Comparison of ENCODE assay signal across 13 cellular contexts in the genomic region with DNA sequence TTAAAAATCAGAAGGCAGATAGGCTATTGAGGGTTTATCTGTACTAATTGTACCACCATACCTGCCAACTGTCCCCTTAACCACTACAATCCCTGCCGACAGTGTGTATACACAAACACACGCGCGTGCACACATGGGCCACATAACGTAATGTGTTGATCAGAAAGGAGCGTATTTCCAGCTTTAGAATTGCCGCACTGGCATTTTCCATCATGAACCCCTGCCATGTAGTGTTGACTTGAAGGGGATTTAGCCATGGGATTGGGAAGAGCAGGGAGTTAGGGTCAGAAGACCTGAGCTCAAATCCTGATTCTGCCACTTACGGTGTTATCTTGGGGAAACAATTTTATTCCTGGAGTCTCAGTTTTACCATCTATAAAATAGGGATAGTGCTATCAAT.
"Had no signal": no experiment of that assay in that cellular context is flagged by ENCODE, and none has a peak within 500 bp of the region (broad histone marks: within the 10 kb centered on the region; RNA-seq: fewer than 3 reads in every experiment).

No MANE protein-coding gene starts in this region.

- FAIRE-seq: colon had no signal

- H3K9me3 ChIP-seq: psoas muscle, spleen, uterus had no signal

- H2AFZ ChIP-seq: hepatocyte, parathyroid adenoma had no signal

- H3K36me3 ChIP-seq: spleen, uterus had no signal

- H3K4me2 ChIP-seq: hepatocyte had no signal

- H3K4me3 ChIP-seq: hepatocyte, lung, psoas muscle, spleen, uterus had no signal

- H3K9ac ChIP-seq: parathyroid adenoma had no signal

- H3K27me3 ChIP-seq: hepatocyte, spleen, uterus had no signal

- H3K27ac ChIP-seq: hepatocyte, parathyroid adenoma, psoas muscle, spleen, uterus had no signal

- ATAC-seq: left ventricle myocardium superior; stimulated activated memory B cell treated with anti-CD40 and anti-IgM and Interleukin-4, amounts not matched to agents 10 μg/mL and 1 μg/mL and 100 μg/mL, for 72 hours; stimulated activated naive CD8-positive, alpha-beta T cell treated with anti-CD3 and anti-CD28 coated beads, Interleukin-15, amount 100 ng/mL, for 72 hours had no signal

- H3K4me1 ChIP-seq: psoas muscle had no signal

- DNase-seq: foreskin melanocyte, left colon, naive B cell, spleen, uterus had no signal
